Comparison of ENCODE assay signal across 14 cellular contexts in genomic region chr5:132389051-132389331, GRCh38. TPM values are rescaled to one million over a fixed set of nuclear protein-coding genes. Genes with fewer than 3 reads are reported as not detected.
DNase-seq lines count a peak whose midpoint lies in the region; ATAC-seq and TF ChIP-seq lines count a peak whose summit lies in the region.
"Had no signal": no experiment of that assay in that cellular context is flagged by ENCODE, and none has a peak within 500 bp of the region (broad histone marks: within the 10 kb centered on the region; RNA-seq: fewer than 3 reads in every experiment).

No MANE protein-coding gene starts in this region.

- no peaks in the 10 kb centered on the region for H3K27me3 ChIP-seq in right cardiac atrium (ENCODE audit: control insufficient read depth, insufficient read depth)
- no peaks in the 10 kb centered on the region for H3K27me3 ChIP-seq in esophagus squamous epithelium
- no peaks in the 10 kb centered on the region for H3K27me3 ChIP-seq in ovary
- no peaks in the 10 kb centered on the region for H3K27me3 ChIP-seq in vagina

- peaks cover 0 to 37% (median 4%) of the 10 kb centered on the region in 3 donors for H3K36me3 ChIP-seq in esophagus squamous epithelium
- no peaks in the 10 kb centered on the region for H3K36me3 ChIP-seq in ovary
- peaks cover 0 to 13% of the 10 kb centered on the region in 2 donors for H3K36me3 ChIP-seq in vagina

- TF ChIP-seq POLR2A in esophagus squamous epithelium (IDR thresholded peaks at IDR 0.05) (no peak), ovary (IDR thresholded peaks at IDR 0.05) (no peak), vagina (IDR thresholded peaks at IDR 0.05) (no peak)

- H3K4me3 ChIP-seq in right cardiac atrium (ENCODE audit: low read length) (no peak overlapping the region), esophagus squamous epithelium (no peak overlapping the region), ovary (no peak overlapping the region), vagina (no peak overlapping the region)

- H3K27ac ChIP-seq in right cardiac atrium (ENCODE audit: low read length) (peak overlapping the region; percentile 70), esophagus squamous epithelium (peak overlapping the region; percentile 82 to 96 (median 94)), ovary (peak overlapping the region; percentile 48 to 87), vagina (peak overlapping the region; percentile 91)

- 80% methylated on average over 1 of the region's 1 CpG for WGBS in right cardiac atrium
- WGBS in esophagus squamous epithelium, 2 donors = 100% methylated on average over 1 of the region's 1 CpG
- 82 to 94% (median 94%) methylated on average over 1 of the region's 1 CpG for WGBS in ovary, 3 donors

- H3K4me1 ChIP-seq in right cardiac atrium (ENCODE audit: control insufficient read depth, insufficient read depth, low read length) (peaks cover 10% of the 10 kb centered on the region), esophagus squamous epithelium (peaks cover 44 to 75% (median 61%) of the 10 kb centered on the region in 3 donors), ovary (ENCODE audit: insufficient read depth) (peaks cover 26% of the 10 kb centered on the region), vagina (peaks cover 65% of the 10 kb centered on the region)

- no peak for TF ChIP-seq EP300 in ovary (IDR thresholded peaks at IDR 0.05)

- TF ChIP-seq CTCF in esophagus squamous epithelium (IDR thresholded peaks at IDR 0.05) = no peak
- TF ChIP-seq CTCF in ovary (IDR thresholded peaks at IDR 0.05) = no peak
- no peak for TF ChIP-seq CTCF in vagina (IDR thresholded peaks at IDR 0.05)

- DNase-seq in right cardiac atrium = no peak
- DNase-seq in left ventricle myocardium superior = no peak
- DNase-seq in esophagus squamous epithelium (lab: John Stamatoyannopoulos, UW) = no peak
- DNase-seq in ovary = no peak
- no peak for DNase-seq in vagina (ENCODE audit: extremely low spot score in 2 of 2)
- DNase-seq in hepatic stellate cell (ENCODE audit: low spot score) = no peak
- no peak for DNase-seq in stimulated activated CD4-positive, alpha-beta T cell treated with anti-CD3 and anti-CD28 coated beads, Interleukin-1b, Interleukin-23, amount 100 ng/mL, for 48 hours
- DNase-seq in OCI-M1 (lab: John Stamatoyannopoulos, UW) = no peak
- DNase-seq: activated CD4-positive, CD25-positive, alpha-beta regulatory T cell; activated gamma-delta T cell treated with Interleukin-2 at 50 U/mL for 16 hours; MM.1S; NCI-H345; SIG-M5; stimulated activated naive CD4-positive, alpha-beta T cell had no signal

- no peak for ATAC-seq in right cardiac atrium
- ATAC-seq in left ventricle myocardium superior = no peak

- no peaks in the 10 kb centered on the region for H3K9me3 ChIP-seq in right cardiac atrium (ENCODE audit: control insufficient read depth, low read length)
- no peaks in the 10 kb centered on the region for H3K9me3 ChIP-seq in esophagus squamous epithelium
- H3K9me3 ChIP-seq in ovary = no peaks in the 10 kb centered on the region
- H3K9me3 ChIP-seq in vagina = no peaks in the 10 kb centered on the region

- intact Hi-C loops in right cardiac atrium (cut with DNase I) = loop anchor here in 2 of 4 donors (5.0 to 10.0 kb wide), 2 partner anchors 113 to 436 kb away; no protein-coding TSS in a partner anchor
- intact Hi-C loops in left ventricle myocardium superior (cut with micrococcal nuclease) = no loop called here
- intact Hi-C loops in esophagus squamous epithelium (cut with DNase I) = no loop called here
- intact Hi-C loops in ovary (cut with DNase I) = loop anchor here in 3 of 4 donors (2.0 to 10.0 kb wide), 5 partner anchors 22 to 436 kb away; no protein-coding TSS in a partner anchor
- intact Hi-C loops in vagina (cut with DNase I) = no loop called here

RNA-seq across cellular contexts. Expression of gene SLC22A5, which starts 19.5 kb away (rescaled TPM):
- 10 to 100 TPM in 3 of 4 donors, 1 to 10 TPM in 1; 9.3 to 17.5 (median 14.4) TPM for total RNA-seq in right cardiac atrium
- polyA plus RNA-seq in right cardiac atrium = 5.7 TPM
- total RNA-seq in left ventricle myocardium superior = 26.6 TPM
- 10 to 100 TPM in 1 of 4 donors, 1 to 10 TPM in 3; 7.4 to 15.8 (median 8.3) TPM for total RNA-seq in esophagus squamous epithelium
- total RNA-seq in ovary = 10 to 100 TPM in 6 of 7 donors, 1 to 10 TPM in 1; 8.7 to 37.5 (median 10.6) TPM
- 10 to 100 TPM in 1 of 2 donors, 1 to 10 TPM in 1; 5.2 to 10.4 TPM for polyA plus RNA-seq in ovary
- total RNA-seq in vagina = 15.2 TPM

Comparison
In these comparisons a context has a peak if more than half of its experiments do, and no peak if none do; other contexts are left out.
1. intact Hi-C loops: an anchor here in ovary (2.0 to 10.0 kb wide); none called in left ventricle myocardium superior, esophagus squamous epithelium and vagina.